1 cellular context compared by ENCODE assay signal in genomic region chr1:212309967-212310366, GRCh38.
TF ChIP-seq lines count a peak whose summit lies in the region.

No MANE protein-coding gene starts in this region.

TF ChIP-seq in HepG2, 621 proteins besides CTCF, POLR2A, EP300 and RAD21 (continued from another document and continues in another):
- TF ChIP-seq PAXIP1 (CRISPR knock-in tag; conservative IDR thresholded peaks at IDR 0.05) (peak; percentile 38; the same call in 1 of the 2 replicates), GATAD2A (CRISPR knock-in tag; IDR thresholded peaks at IDR 0.05) (peak; percentile 80), CHD2 (IDR thresholded peaks at IDR 0.05; ENCODE audit: low read depth, low read length) (no peak), HOXA7 (CRISPR knock-in tag; IDR thresholded peaks at IDR 0.05) (no peak), ZNF513 (CRISPR knock-in tag; conservative IDR thresholded peaks at IDR 0.05) (no peak), ZNF121 (CRISPR knock-in tag; IDR thresholded peaks at IDR 0.05) (no peak), ZNF503 (CRISPR knock-in tag; IDR thresholded peaks at IDR 0.05) (no peak), TCF7 (IDR thresholded peaks at IDR 0.05; ENCODE audit: low read depth) (peak; percentile 32; the same call in 1 of the 2 replicates), HBP1 (CRISPR knock-in tag; IDR thresholded peaks at IDR 0.05; ENCODE audit: low read depth) (no peak), KMT2A (CRISPR knock-in tag; IDR thresholded peaks at IDR 0.05) (no peak), HOXD1 (CRISPR knock-in tag; IDR thresholded peaks at IDR 0.05) (no peak), SOX5 (CRISPR knock-in tag; IDR thresholded peaks at IDR 0.05; ENCODE audit: borderline replicate concordance) (peak; percentile 97), THAP11 (CRISPR knock-in tag; IDR thresholded peaks at IDR 0.05) (no peak), PRDM10 (CRISPR knock-in tag; IDR thresholded peaks at IDR 0.05; ENCODE audit: low read depth) (no peak), MEIS1 (CRISPR knock-in tag; IDR thresholded peaks at IDR 0.05; ENCODE audit: borderline replicate concordance) (no peak), SOX13 (IDR thresholded peaks at IDR 0.05) (peak; percentile 91), SOX13 (CRISPR knock-in tag; conservative IDR thresholded peaks at IDR 0.05 in 1 of 2, IDR thresholded peaks at IDR 0.05 in 1 of 2) (peak in 1 of 2 experiments; percentile 99; a peak in 2 of 4 replicates), FOXP4 (CRISPR knock-in tag; IDR thresholded peaks at IDR 0.05) (no peak), STAT5B (CRISPR knock-in tag; IDR thresholded peaks at IDR 0.05) (no peak), ZNF678 (CRISPR knock-in tag; IDR thresholded peaks at IDR 0.05) (no peak), MLXIP (CRISPR knock-in tag; IDR thresholded peaks at IDR 0.05; ENCODE audit: borderline replicate concordance) (no peak), SAP130 (CRISPR knock-in tag; IDR thresholded peaks at IDR 0.05; ENCODE audit: low read depth) (no peak), JUNB (CRISPR knock-in tag; IDR thresholded peaks at IDR 0.05; ENCODE audit: borderline replicate concordance) (no peak), TOPORS (CRISPR knock-in tag; IDR thresholded peaks at IDR 0.05) (no peak), GLI4 (CRISPR knock-in tag; IDR thresholded peaks at IDR 0.05; ENCODE audit: borderline replicate concordance) (no peak), AKNA (CRISPR knock-in tag; IDR thresholded peaks at IDR 0.05; ENCODE audit: borderline replicate concordance) (no peak), SRSF4 (IDR thresholded peaks at IDR 0.05; ENCODE audit: low read depth, low read length, poor library complexity, severe bottlenecking) (no peak), FLYWCH1 (CRISPR knock-in tag; IDR thresholded peaks at IDR 0.05) (no peak), FOXP1 (IDR thresholded peaks at IDR 0.05) (no peak), FOXP1 (CRISPR knock-in tag; IDR thresholded peaks at IDR 0.05) (0 out of 2 replicates have a peak, but pooled peaks have one; percentile 43), FOXA1 (IDR thresholded peaks at IDR 0.05) (no peak), FOXA1 (CRISPR knock-in tag; IDR thresholded peaks at IDR 0.05) (no peak), ZGPAT (CRISPR knock-in tag; IDR thresholded peaks at IDR 0.05) (no peak), ETV5 (CRISPR knock-in tag; IDR thresholded peaks at IDR 0.05; ENCODE audit: borderline replicate concordance) (no peak)
